In the genomic region with DNA sequence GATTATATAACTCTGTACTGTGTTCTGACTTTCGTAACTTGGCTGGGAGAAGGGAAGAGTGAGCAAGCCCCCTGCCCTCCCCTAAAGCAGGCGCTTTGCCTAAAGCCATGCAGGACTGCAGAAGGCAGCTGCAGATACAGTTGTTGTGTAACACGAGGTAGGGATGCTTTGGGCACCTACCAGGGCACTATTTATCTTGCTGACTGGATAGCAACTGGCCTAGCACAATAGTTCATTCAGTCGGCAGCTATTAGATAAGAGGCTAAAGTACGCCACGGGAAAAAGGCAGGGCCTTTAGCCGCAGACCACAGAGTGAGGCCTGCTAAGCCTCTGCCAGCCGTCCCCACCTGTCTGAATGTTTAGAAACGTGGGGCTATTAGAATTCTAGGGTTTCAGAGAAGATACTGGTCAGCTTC, we compare ENCODE assay signal across 14 cellular contexts.
DNase-seq lines count a peak whose midpoint lies in the region; ATAC-seq, FAIRE-seq and TF ChIP-seq lines count a peak whose summit lies in the region.
"Had no signal": no experiment of that assay in that cellular context is flagged by ENCODE, and none has a peak within 500 bp of the region (broad histone marks: within the 10 kb centered on the region; RNA-seq: fewer than 3 reads in every experiment).

No MANE protein-coding gene starts in this region.

- no peaks in the 10 kb centered on the region for H3K27me3 ChIP-seq in WERI-Rb-1 (ENCODE audit: insufficient read depth, low read depth, severe bottlenecking)
- no peaks in the 10 kb centered on the region for H3K27me3 ChIP-seq in hepatocyte
- no peaks in the 10 kb centered on the region for H3K27me3 ChIP-seq in psoas muscle (ENCODE audit: insufficient read depth in 3 of 3, low read length in 2 of 3)

- H3K4me3 ChIP-seq in AG10803 (ENCODE audit: low read length), result no peak overlapping the region
- H3K4me3 ChIP-seq in WERI-Rb-1 (ENCODE audit: low read depth, low read length), result 0 out of 2 replicates have a peak overlapping the region, but pooled peaks have one; percentile 1
- H3K4me3 ChIP-seq in hepatocyte, result no peak overlapping the region
- no peak overlapping the region for H3K4me3 ChIP-seq in psoas muscle

- FAIRE-seq in urothelium cell line (lab: Jason Lieb, UNC), result no peak
- FAIRE-seq: kidney had no signal

- H3K9me3 ChIP-seq in WERI-Rb-1 (ENCODE audit: severe bottlenecking) (no peaks in the 10 kb centered on the region), hepatocyte (ENCODE audit: low read depth) (no peaks in the 10 kb centered on the region), psoas muscle (no peaks in the 10 kb centered on the region)

- ATAC-seq in psoas muscle, result peak; percentile 93 to 94 (median 94)
- ATAC-seq: stimulated activated memory B cell treated with anti-CD40 and anti-IgM and Interleukin-4, amounts not matched to agents 10 μg/mL and 1 μg/mL and 100 μg/mL, for 72 hours had no signal

- peak overlapping the region; percentile 39 for H3K4me2 ChIP-seq in hepatocyte

- H3K4me1 ChIP-seq in hepatocyte (ENCODE audit: insufficient read depth), result peaks cover 24% of the 10 kb centered on the region
- peaks cover 22% of the 10 kb centered on the region for H3K4me1 ChIP-seq in psoas muscle

- H3K9me2 ChIP-seq in hepatocyte (replicated peaks; ENCODE audit: insufficient read depth), result no peaks in the 10 kb centered on the region

- intact Hi-C loops in psoas muscle (cut with DNase I), result no loop called here

- H4K20me1 ChIP-seq in hepatocyte (ENCODE audit: insufficient read depth, poor library complexity, severe bottlenecking), result no peaks in the 10 kb centered on the region

- no peak overlapping the region for H2AFZ ChIP-seq in hepatocyte

- TF ChIP-seq CTCF in AG10803 (conservative IDR thresholded peaks at IDR 0.05; ENCODE audit: low read length), result no peak
- no peak for TF ChIP-seq CTCF in WERI-Rb-1 (IDR thresholded peaks at IDR 0.05; ENCODE audit: low read depth, low read length)
- no peak for TF ChIP-seq CTCF in hepatocyte (IDR thresholded peaks at IDR 0.05; ENCODE audit: poor library complexity)
- TF ChIP-seq CTCF in psoas muscle (IDR thresholded peaks at IDR 0.05), result no peak

- H3K27ac ChIP-seq in WERI-Rb-1, result peak overlapping the region; percentile 56
- peak overlapping the region; percentile 77 for H3K27ac ChIP-seq in hepatocyte
- H3K27ac ChIP-seq in psoas muscle, result peak overlapping the region; percentile 82

- DNase-seq in AG10803 (ENCODE audit: low read depth), result peak; percentile 35
- peak; percentile 81 for DNase-seq in WERI-Rb-1
- peak; percentile 68 for DNase-seq in hepatocyte (ENCODE audit: low spot score)
- DNase-seq in psoas muscle, result peak; percentile 20 to 58
- no peak for DNase-seq in DMS53 (lab: John Stamatoyannopoulos, UW)
- no peak for DNase-seq in SHP77 treated with DMSO at 0.1 percent for 48 hours (lab: John Stamatoyannopoulos, UW)
- no peak for DNase-seq in urothelium cell line (ENCODE audit: low spot score)
- no peak for DNase-seq in SW 1271 (lab: John Stamatoyannopoulos, UW)
- DNase-seq: GOT3; Karpas-422; kidney; NCI-H510A; stimulated activated CD4-positive, alpha-beta T cell treated with anti-CD3 and anti-CD28 coated beads, Interleukin-12 subunit alpha, Interleukin-12 subunit beta, amount 100 ng/mL, for 4 hours had no signal

- H3K36me3 ChIP-seq in WERI-Rb-1 (peaks cover 89% of the 10 kb centered on the region), hepatocyte (replicated peaks; ENCODE audit: insufficient read depth, low read depth) (no peaks in the 10 kb centered on the region), psoas muscle (ENCODE audit: insufficient read depth in 1 of 2, low read depth in 1 of 2) (peaks cover 4 to 62% of the 10 kb centered on the region in 2 donors)

- no peaks in the 10 kb centered on the region for H3K79me2 ChIP-seq in hepatocyte

- 47% methylated on average over 9 of the region's 9 CpGs for WGBS in hepatocyte (ENCODE audit: low lambda C conversion rate, missing lambda C conversion rate)
- WGBS in psoas muscle, 3 donors, result 29 to 32% (median 29%) methylated on average over 9 of the region's 9 CpGs

Comparison
In these comparisons a context has a peak if more than half of its experiments do, and no peak if none do; other contexts are left out.
1. DNase-seq: peak in AG10803 (single experiment), WERI-Rb-1 (single experiment), hepatocyte (single experiment) and psoas muscle (2 of 2); none in DMS53 (single experiment), SHP77 treated with DMSO at 0.1 percent for 48 hours (single experiment), urothelium cell line (single experiment) and SW 1271 (0 of 2).
2. Peak in every context shown above with its lines, with median percentiles within 50 percentile points of each other: H3K27ac ChIP-seq.